Comparison of ENCODE assay signal across 8 cellular contexts in the genomic region with DNA sequence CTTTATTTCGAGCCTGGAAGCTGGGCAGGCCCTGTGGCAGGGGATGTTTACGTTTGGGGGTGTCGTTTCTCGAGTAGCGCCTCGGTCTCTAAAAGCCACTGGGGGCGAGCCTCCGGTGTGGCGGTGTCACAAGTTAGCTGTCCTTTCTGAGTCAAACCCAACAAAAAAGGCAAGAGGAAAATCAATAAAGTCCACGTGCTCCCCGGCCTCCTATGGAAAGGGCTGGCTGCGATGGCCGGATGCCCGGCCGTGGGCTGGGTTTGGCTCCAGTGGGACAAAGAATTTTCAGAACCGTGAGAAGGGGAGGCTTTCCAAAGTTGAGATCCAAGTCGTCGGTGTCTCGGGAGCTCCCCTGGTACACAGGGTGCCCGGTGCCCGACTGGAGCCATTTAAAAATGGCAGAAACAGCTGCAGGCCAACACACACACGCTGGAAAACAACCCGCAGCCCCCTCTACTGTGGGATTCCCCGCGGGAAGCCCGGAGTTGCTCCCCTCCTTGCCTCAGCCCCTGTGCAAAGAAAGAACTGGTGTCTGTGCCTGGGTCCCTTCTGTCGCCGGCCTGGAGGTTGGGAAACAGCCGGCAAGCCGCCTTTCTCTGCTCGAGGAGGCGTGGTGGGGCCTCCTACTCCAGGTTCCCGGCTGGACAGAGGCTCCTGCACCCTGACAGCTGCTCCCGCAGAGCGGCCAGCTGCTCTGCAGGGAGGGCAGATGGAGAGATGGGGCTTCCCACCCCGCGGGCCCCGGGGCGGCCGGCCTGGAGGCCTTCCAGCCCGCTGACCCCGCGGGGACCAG. TPM values are rescaled to one million over a fixed set of nuclear protein-coding genes. Genes with fewer than 3 reads are reported as not detected.
DNase-seq lines count a peak whose midpoint lies in the region; ATAC-seq and TF ChIP-seq lines count a peak whose summit lies in the region.

No MANE protein-coding gene starts in this region.

- no peak for TF ChIP-seq POLR2A in ovary (IDR thresholded peaks at IDR 0.05)

- in situ Hi-C loops in GM13976 (cut with MboI; ENCODE audit: low sequenced_read_pairs, unreplicated experiment) (no loop called here), astrocyte of the cerebellum (cut with HindIII; ENCODE audit: low sequenced_read_pairs) (no loop called here)

- intact Hi-C loops in left ventricle myocardium inferior (cut with micrococcal nuclease) (no loop called here), ovary (cut with DNase I) (no loop called here)

- H3K36me3 ChIP-seq in left ventricle myocardium inferior (no peaks in the 10 kb centered on the region), ovary (no peaks in the 10 kb centered on the region)

- H3K4me1 ChIP-seq in left ventricle myocardium inferior: peaks cover 50% of the 10 kb centered on the region
- H3K4me1 ChIP-seq in ovary (ENCODE audit: insufficient read depth): peaks cover 2% of the 10 kb centered on the region

- H3K4me3 ChIP-seq in astrocyte of the cerebellum (ENCODE audit: low read depth, low read length): peak overlapping the region; percentile 51
- peak overlapping the region; percentile 84 for H3K4me3 ChIP-seq in left ventricle myocardium inferior
- peak overlapping the region; percentile 78 for H3K4me3 ChIP-seq in ovary

- TF ChIP-seq CTCF in GM13976 (IDR thresholded peaks at IDR 0.05; ENCODE audit: borderline replicate concordance, control extremely low read depth, extremely low read depth, insufficient read depth, missing control alignments) (no peak), astrocyte of the cerebellum (IDR thresholded peaks at IDR 0.05; ENCODE audit: low read depth, low read length, missing control alignments) (no peak), left ventricle myocardium inferior (IDR thresholded peaks at IDR 0.05; ENCODE audit: borderline replicate concordance) (no peak), ovary (IDR thresholded peaks at IDR 0.05) (no peak)

- H3K27ac ChIP-seq in left ventricle myocardium inferior (replicated peaks) (peak overlapping the region; percentile 91), ovary (peak overlapping the region; percentile 79 to 87)

- DNase-seq in AG08396 (ENCODE audit: low spot score): peak; percentile 90
- peak; percentile 79 for DNase-seq in GM13976 (ENCODE audit: low spot score)
- peak; percentile 41 for DNase-seq in NCI-H446 treated with DMSO at 0.1 percent for 48 hours (lab: John Stamatoyannopoulos, UW)
- DNase-seq in astrocyte of the cerebellum (ENCODE audit: low read depth): peak; percentile 34
- peak; percentile 69 for DNase-seq in left ventricle myocardium inferior
- peak; percentile 73 to 85 (median 78) for DNase-seq in ovary
- no peak for DNase-seq in NK-92 (lab: John Stamatoyannopoulos, UW; ENCODE audit: unreplicated experiment)

- H3K27me3 ChIP-seq in left ventricle myocardium inferior (ENCODE audit: low read depth): no peaks in the 10 kb centered on the region
- no peaks in the 10 kb centered on the region for H3K27me3 ChIP-seq in ovary

- peaks cover 6% of the 10 kb centered on the region for H3K9me3 ChIP-seq in left ventricle myocardium inferior (replicated peaks)
- H3K9me3 ChIP-seq in ovary: no peaks in the 10 kb centered on the region

- WGBS in ovary, 3 donors: 0 to 1% (median 1%) methylated on average over 39 to 43 of the region's 43 CpGs

- no peak for ATAC-seq in HG02763 (IDR thresholded peaks at IDR 0.05; ENCODE audit: unreplicated experiment)

- TF ChIP-seq EP300 in ovary (IDR thresholded peaks at IDR 0.05): no peak

RNA-seq across cellular contexts. Expression of a gene that starts 1.9 kb away (rescaled TPM):
- 11.2 TPM for total RNA-seq in left ventricle myocardium inferior
- total RNA-seq in ovary: 1 to 10 TPM; 4.4 to 9.1 (median 7.2) TPM
- 1 to 10 TPM; 5.0 to 6.4 TPM for polyA plus RNA-seq in ovary

RNA-seq across cellular contexts. Expression of a gene that starts 55.0 kb away (rescaled TPM):
- total RNA-seq in left ventricle myocardium inferior (16.7 TPM), ovary (100 to 1,000 TPM in 2 of 7 donors, 10 to 100 TPM in 5; 23.2 to 111 (median 85.9) TPM)
- 10 to 100 TPM; 34.0 to 43.7 TPM for polyA plus RNA-seq in ovary
